ENCODE assay signal across 18 cellular contexts in the genomic region with DNA sequence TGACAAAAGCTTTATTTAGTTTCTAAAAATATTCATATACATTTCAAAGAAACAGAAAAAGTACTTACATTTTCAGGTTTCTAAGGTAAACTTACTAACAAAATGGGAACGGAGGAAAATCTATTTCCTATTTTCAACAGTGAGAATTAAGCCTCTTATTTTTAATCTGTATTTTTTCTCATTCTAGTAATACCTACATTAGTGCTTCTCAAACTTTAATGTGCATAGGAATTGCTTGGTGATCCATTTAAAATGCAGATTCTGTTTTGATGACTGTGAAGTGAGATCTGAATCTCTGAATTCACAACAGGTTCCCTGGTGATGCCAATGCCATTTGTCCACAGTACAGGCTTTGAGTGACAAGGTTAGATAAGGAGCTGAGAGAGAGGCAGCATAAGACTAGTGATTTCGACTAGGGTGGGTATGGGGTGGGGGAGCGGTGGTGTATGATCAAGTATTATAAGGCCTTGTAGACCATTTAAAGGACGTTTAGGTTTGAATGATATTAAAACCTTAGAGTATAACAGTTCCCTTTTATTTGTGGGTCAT.
DNase-seq lines count a peak whose midpoint lies in the region; ATAC-seq and TF ChIP-seq lines count a peak whose summit lies in the region.
"Had no signal": no experiment of that assay in that cellular context is flagged by ENCODE, and none has a peak within 500 bp of the region (broad histone marks: within the 10 kb centered on the region; RNA-seq: fewer than 3 reads in every experiment).

No MANE protein-coding gene starts in this region.

- H4K20me1 ChIP-seq in PC-9 (ENCODE audit: insufficient read depth), result no peaks in the 10 kb centered on the region
- H4K20me1 ChIP-seq: BLaER1 treated with 17β-estradiol and CSF1 and Interleukin-3, amounts not matched to agents 10 nM and 100 nM had no signal

- intact Hi-C loops in PC-9 (cut with micrococcal nuclease; ENCODE audit: unreplicated experiment) (no loop called here), esophagus muscularis mucosa (cut with DNase I) (no loop called here)

- H3K9me2 ChIP-seq in PC-9 (ENCODE audit: insufficient read depth), result 0 out of 2 replicates have a peak, but pooled peaks cover 3% of the 10 kb centered on the region

- H3K9ac ChIP-seq in HUES64 (ENCODE audit: low read depth, low read length) (no peak overlapping the region), iPS-18a (ENCODE audit: low read length) (peak overlapping the region; percentile 61)
- H3K9ac ChIP-seq: BLaER1 treated with 17β-estradiol and CSF1 and Interleukin-3, amounts not matched to agents 10 nM and 100 nM had no signal

- H3K4me3 ChIP-seq in HUES64 (ENCODE audit: low read length) (peak overlapping the region; percentile 44), PC-9 (no peak overlapping the region), iPS-18a (ENCODE audit: low read length) (peak overlapping the region; percentile 55), esophagus muscularis mucosa (no peak overlapping the region)
- H3K4me3 ChIP-seq: BLaER1 treated with 17β-estradiol and CSF1 and Interleukin-3, amounts not matched to agents 10 nM and 100 nM; K562; MG63 had no signal

- H3K4me1 ChIP-seq in HUES64 (ENCODE audit: insufficient read depth, low read length) (peaks cover 56% of the 10 kb centered on the region), PC-9 (replicated peaks; ENCODE audit: insufficient read depth) (no peaks in the 10 kb centered on the region), iPS-18a (ENCODE audit: control insufficient read depth, low read depth, low read length) (peaks cover 70% of the 10 kb centered on the region), esophagus muscularis mucosa (no peaks in the 10 kb centered on the region)
- H3K4me1 ChIP-seq: BLaER1 treated with 17β-estradiol and CSF1 and Interleukin-3, amounts not matched to agents 10 nM and 100 nM had no signal

- H2AFZ ChIP-seq in PC-9, result peak overlapping the region; percentile 67

- CTCF ChIA-PET in PC-9 (lab: Charles Lee), result no interaction called here

- no peaks in the 10 kb centered on the region for H3K79me2 ChIP-seq in PC-9 (ENCODE audit: low read depth)

- POLR2A ChIA-PET in PC-9 (lab: Charles Lee; ENCODE audit: unreplicated experiment), result no interaction called here

- H3K27me3 ChIP-seq in HUES64 (ENCODE audit: insufficient read depth, low read length) (no peaks in the 10 kb centered on the region; the same call in 1 of the 2 replicates), PC-9 (ENCODE audit: insufficient read depth, low read depth) (no peaks in the 10 kb centered on the region), iPS-18a (ENCODE audit: control insufficient read depth, insufficient read depth, low read length) (peaks cover 7% of the 10 kb centered on the region), esophagus muscularis mucosa (no peaks in the 10 kb centered on the region)
- H3K27me3 ChIP-seq: BLaER1 treated with 17β-estradiol and CSF1 and Interleukin-3, amounts not matched to agents 10 nM and 100 nM; MG63 had no signal

- TF ChIP-seq CTCF in PC-9 (conservative IDR thresholded peaks at IDR 0.05) (no peak), esophagus muscularis mucosa (IDR thresholded peaks at IDR 0.05) (no peak)

- H3K9me3 ChIP-seq in HUES64 (ENCODE audit: insufficient read depth, low read depth, low read length) (peaks cover 13% of the 10 kb centered on the region), PC-9 (ENCODE audit: insufficient read depth, low read depth) (no peaks in the 10 kb centered on the region), iPS-18a (ENCODE audit: control insufficient read depth, low read depth, low read length) (no peaks in the 10 kb centered on the region), esophagus muscularis mucosa (no peaks in the 10 kb centered on the region)
- H3K9me3 ChIP-seq: MG63 had no signal

- H3F3A ChIP-seq in PC-9 (ENCODE audit: insufficient read depth, low read depth), result no peaks in the 10 kb centered on the region

- no peak for TF ChIP-seq POLR2A in esophagus muscularis mucosa (IDR thresholded peaks at IDR 0.05; ENCODE audit: low read depth)

- TF ChIP-seq EP300 in esophagus muscularis mucosa (IDR thresholded peaks at IDR 0.05), result no peak

- H3K27ac ChIP-seq in HUES64 (ENCODE audit: low read depth, low read length) (peak overlapping the region; percentile 92; the same call in 1 of the 2 replicates), PC-9 (no peak overlapping the region), iPS-18a (ENCODE audit: low read length) (no peak overlapping the region), esophagus muscularis mucosa (replicated peaks in 1 of 4) (no peak overlapping the region)
- H3K27ac ChIP-seq: BLaER1 treated with 17β-estradiol and CSF1 and Interleukin-3, amounts not matched to agents 10 nM and 100 nM had no signal

- no peaks in the 10 kb centered on the region for H3K36me3 ChIP-seq in HUES64 (ENCODE audit: insufficient read depth, low read length)
- H3K36me3 ChIP-seq in PC-9 (ENCODE audit: low read depth), result no peaks in the 10 kb centered on the region
- no peaks in the 10 kb centered on the region for H3K36me3 ChIP-seq in iPS-18a (ENCODE audit: control insufficient read depth, low read depth, low read length)
- H3K36me3 ChIP-seq in esophagus muscularis mucosa, result no peaks in the 10 kb centered on the region
- H3K36me3 ChIP-seq: BLaER1 treated with 17β-estradiol and CSF1 and Interleukin-3, amounts not matched to agents 10 nM and 100 nM; MG63 had no signal

- no peak for ATAC-seq in GM18519 (IDR thresholded peaks at IDR 0.05; ENCODE audit: low FRiP score, unreplicated experiment)
- no peak for ATAC-seq in GM21360 (IDR thresholded peaks at IDR 0.05; ENCODE audit: unreplicated experiment)
- ATAC-seq: CD8-positive, alpha-beta T cell; K562 had no signal

- no TSS peak for BruUV-seq in PC-9 (replicated peaks; lab: Mats Ljungman, UMichigan)

- no peak for DNase-seq in PC-9
- no peak for DNase-seq in esophagus muscularis mucosa (ENCODE audit: extremely low spot score)
- no peak for DNase-seq in NCI-H69 (lab: John Stamatoyannopoulos, UW)
- DNase-seq: ACHN; CD8-positive, alpha-beta T cell; DND-41; GOT3; MG63; NCI-H1694 treated with DMSO at 0.1 percent for 48 hours; NCI-H2081 treated with DMSO at 0.1 percent for 48 hours; NCI-H446; NCI-H526 treated with DMSO at 0.1 percent for 48 hours had no signal

- 12% methylated on average over 3 of the region's 4 CpGs for WGBS in HUES64
- 44% methylated on average over 4 of the region's 4 CpGs for WGBS in esophagus muscularis mucosa

- H3K4me2 ChIP-seq in PC-9, result no peak overlapping the region
- H3K4me2 ChIP-seq: BLaER1 treated with 17β-estradiol and CSF1 and Interleukin-3, amounts not matched to agents 10 nM and 100 nM had no signal

Comparison
In these comparisons a context has a peak if more than half of its experiments do, and no peak if none do; other contexts are left out.
1. H3K4me3 ChIP-seq: peak in HUES64 (single experiment) and iPS-18a (single experiment); none in PC-9 (single experiment) and esophagus muscularis mucosa (0 of 4).